ENCODE assay signal across 10 cellular contexts in genomic region chr15:34753236-34753894, GRCh38. TPM values are rescaled to one million over a fixed set of nuclear protein-coding genes. Genes with fewer than 3 reads are reported as not detected.
DNase-seq lines count a peak whose midpoint lies in the region; ATAC-seq and TF ChIP-seq lines count a peak whose summit lies in the region.
"Had no signal": no experiment of that assay in that cellular context is flagged by ENCODE, and none has a peak within 500 bp of the region (broad histone marks: within the 10 kb centered on the region; RNA-seq: fewer than 3 reads in every experiment).

No MANE protein-coding gene starts in this region.

- no peak overlapping the region for H3K4me3 ChIP-seq in PC-3 (ENCODE audit: low read length)
- no peak overlapping the region for H3K4me3 ChIP-seq in epithelial cell of esophagus (ENCODE audit: low read length)
- H3K4me3 ChIP-seq: sigmoid colon had no signal

- H3K27me3 ChIP-seq in PC-3 (ENCODE audit: low read length): peaks cover 69% of the 10 kb centered on the region

- no peaks in the 10 kb centered on the region for H3K9me3 ChIP-seq in PC-3 (ENCODE audit: low read length)
- H3K9me3 ChIP-seq: sigmoid colon had no signal

- no peak overlapping the region for H3K27ac Mint-ChIP-seq in nephron progenitor cell

- H3F3A ChIP-seq in PC-3 (ENCODE audit: low read length, unreplicated experiment): no peaks in the 10 kb centered on the region

- H3K9me3 Mint-ChIP-seq in nephron progenitor cell: no peaks in the 10 kb centered on the region

- ATAC-seq in PC-3 (peak; percentile 31; the same call in 1 of the 2 replicates), HG02885 (IDR thresholded peaks at IDR 0.05; ENCODE audit: poor library complexity, unreplicated experiment) (no peak), GM21526 (IDR thresholded peaks at IDR 0.05; ENCODE audit: low FRiP score, unreplicated experiment) (no peak)

- DNase-seq in H4 (ENCODE audit: low spot score) (peak; percentile 38), PC-3 (peak; percentile 51), epithelial cell of esophagus (ENCODE audit: low read depth) (peak; percentile 69), nephron progenitor cell (peak; percentile 88), NCI-H524 (lab: John Stamatoyannopoulos, UW) (no peak), globus pallidus (ENCODE audit: low spot score) (no peak)
- DNase-seq: sigmoid colon had no signal

- intact Hi-C loops in PC-3 (cut with micrococcal nuclease): no loop called here

- POLR2A ChIA-PET in PC-3 (lab: Charles Lee; ENCODE audit: unreplicated experiment): no interaction called here

- no peak for TF ChIP-seq CTCF in PC-3 (conservative IDR thresholded peaks at IDR 0.05; ENCODE audit: low read depth, low read length)
- no peak for TF ChIP-seq CTCF in epithelial cell of esophagus (IDR thresholded peaks at IDR 0.05; ENCODE audit: insufficient read depth, low read depth, low read length, missing control alignments)
- TF ChIP-seq CTCF in nephron progenitor cell (IDR thresholded peaks at IDR 0.05): no peak

- H3K36me3 ChIP-seq in PC-3 (ENCODE audit: low read depth, low read length): no peaks in the 10 kb centered on the region
- H3K36me3 ChIP-seq: sigmoid colon had no signal

- peak overlapping the region; percentile 70 for H3K4me3 Mint-ChIP-seq in nephron progenitor cell

- BruUV-seq in PC-3 (replicated peaks; lab: Mats Ljungman, UMichigan): no TSS peak

- no peak overlapping the region for H3K9ac ChIP-seq in PC-3 (ENCODE audit: low read length)

- H3K36me3 Mint-ChIP-seq in nephron progenitor cell (ENCODE audit: low read depth): no peaks in the 10 kb centered on the region

- H3K4me1 ChIP-seq in PC-3 (ENCODE audit: insufficient read depth, low read length): no peaks in the 10 kb centered on the region

- no peaks in the 10 kb centered on the region for H4K20me1 ChIP-seq in PC-3 (ENCODE audit: low read length)

- peaks cover 96% of the 10 kb centered on the region for H3K27me3 Mint-ChIP-seq in nephron progenitor cell (ENCODE audit: low read depth, poor library complexity)

- CTCF ChIA-PET in PC-3 (lab: Charles Lee): interaction anchor here (1.0 kb wide), 1 partner anchor 45 kb away, joined by 3 read pairs; no protein-coding TSS in a partner anchor

- H3K27ac ChIP-seq in PC-3 (ENCODE audit: low read length): no peak overlapping the region
- H3K27ac ChIP-seq: sigmoid colon had no signal

- H3K79me2 ChIP-seq in PC-3 (ENCODE audit: low read length): no peaks in the 10 kb centered on the region

- H2AFZ ChIP-seq in PC-3 (ENCODE audit: low read length): no peak overlapping the region

- H3K4me2 ChIP-seq in PC-3 (ENCODE audit: low read length): no peak overlapping the region

- no peaks in the 10 kb centered on the region for H3K9me2 ChIP-seq in PC-3 (replicated peaks; ENCODE audit: low read length)

- H3K4me1 Mint-ChIP-seq in nephron progenitor cell: no peaks in the 10 kb centered on the region

RNA-seq across cellular contexts. Expression of gene GJD2, which starts 1.4 kb away (rescaled TPM):
- not detected in 2 replicates for total RNA-seq in H4 (2014; rRNA removed; shearing (Covaris generic))
- not detected in 2 replicates for total RNA-seq in PC-3 (2014; rRNA removed)
- total RNA-seq: T-helper 1 cell treated with Interleukin-12 subunit alpha and Interleukin-12 subunit beta and Interleukin-4 antibody, amounts not matched to agents 30 ng/mL and 1 ng/mL, for 36 hours had no signal

RNA-seq across cellular contexts. Expression of gene ACTC1, which starts 42.0 kb away (rescaled TPM):
- not detected in 2 replicates for total RNA-seq in H4 (2014; rRNA removed; shearing (Covaris generic))
- not detected in 2 replicates for total RNA-seq in PC-3 (2014; rRNA removed)
- total RNA-seq: T-helper 1 cell treated with Interleukin-12 subunit alpha and Interleukin-12 subunit beta and Interleukin-4 antibody, amounts not matched to agents 30 ng/mL and 1 ng/mL, for 36 hours had no signal

Comparison
In these comparisons a context has a peak if more than half of its experiments do, and no peak if none do; other contexts are left out.
1. DNase-seq: peak in H4 (single experiment), PC-3 (single experiment), epithelial cell of esophagus (single experiment) and nephron progenitor cell (single experiment); none in NCI-H524 (0 of 2) and globus pallidus (single experiment).